21 cellular contexts compared by ENCODE assay signal in genomic region chr10:50346947-50347346, GRCh38.
DNase-seq lines count a peak whose midpoint lies in the region; ATAC-seq and TF ChIP-seq lines count a peak whose summit lies in the region.
"Had no signal": no experiment of that assay in that cellular context is flagged by ENCODE, and none has a peak within 500 bp of the region (broad histone marks: within the 10 kb centered on the region; RNA-seq: fewer than 3 reads in every experiment).

No MANE protein-coding gene starts in this region.

- peaks cover 45% of the 10 kb centered on the region for H3K79me2 ChIP-seq in osteoblast (ENCODE audit: insufficient read depth, low read length)

- peaks cover 28% of the 10 kb centered on the region for H3K4me1 Mint-ChIP-seq in activated T-helper 1 cell treated with anti-CD3 and anti-CD28 coated beads, Interleukin-12 subunit alpha, Interleukin-12 subunit beta, Interleukin-2, Interleukin-4 antibody, amounts not matched to agents 30 ng/mL and 10 ng/mL and 1 ng/mL, durations not matched to agents 14 hours and 24 hours and 36 hours (ENCODE audit: low read depth)
- H3K4me1 Mint-ChIP-seq in CD4-positive, alpha-beta memory T cell, result peaks cover 13 to 25% (median 14%) of the 10 kb centered on the region in 4 donors

- peaks cover 24% of the 10 kb centered on the region for H3K9me3 Mint-ChIP-seq in activated T-helper 1 cell treated with anti-CD3 and anti-CD28 coated beads, Interleukin-12 subunit alpha, Interleukin-12 subunit beta, Interleukin-2, Interleukin-4 antibody, amounts not matched to agents 30 ng/mL and 10 ng/mL and 1 ng/mL, durations not matched to agents 14 hours and 24 hours and 36 hours
- peaks cover 0 to 11% (median 7%) of the 10 kb centered on the region in 8 donors for H3K9me3 Mint-ChIP-seq in CD4-positive, alpha-beta memory T cell

- H3K27me3 ChIP-seq in BLaER1, result no peaks in the 10 kb centered on the region
- H3K27me3 ChIP-seq in CD4-positive, alpha-beta memory T cell (ENCODE audit: insufficient read depth, low read length), result no peaks in the 10 kb centered on the region
- H3K27me3 ChIP-seq in osteoblast (ENCODE audit: insufficient read depth, low read length), result no peaks in the 10 kb centered on the region

- no peak for TF ChIP-seq CTCF in osteoblast (IDR thresholded peaks at IDR 0.05; ENCODE audit: extremely low read depth, low read depth, low read length)

- DNase-seq in activated T-helper 1 cell treated with anti-CD3 and anti-CD28 coated beads, Interleukin-12 subunit alpha, Interleukin-12 subunit beta, Interleukin-2, Interleukin-4 antibody, amounts not matched to agents 30 ng/mL and 10 ng/mL and 1 ng/mL, durations not matched to agents 14 hours and 24 hours and 36 hours (ENCODE audit: low spot score), result no peak
- no peak for DNase-seq in CD4-positive, alpha-beta memory T cell
- DNase-seq in osteoblast (ENCODE audit: insufficient read length, low spot score, missing footprints), result no peak
- DNase-seq in DMS79 (lab: John Stamatoyannopoulos, UW), result no peak
- no peak for DNase-seq in NCI-H345 treated with DMSO at 0.1 percent for 48 hours (lab: John Stamatoyannopoulos, UW; ENCODE audit: unreplicated experiment)
- DNase-seq: activated effector memory CD4-positive, alpha-beta T cell treated with anti-CD3 and anti-CD28 coated beads, Interleukin-2, amount 50 U/mL, for 16 hours; anterior cingulate cortex; CD8-positive, alpha-beta T cell; foreskin fibroblast; left colon; mucosa of descending colon; NCI-H2107; NCI-H748 treated with DMSO at 0.1 percent for 48 hours; occipital lobe; PC-9; stimulated activated CD4-positive, alpha-beta T cell treated with anti-CD3 and anti-CD28 coated beads, Interleukin-4, amount 100 ng/mL, for 24 hours; trophoblast cell had no signal

- H4K20me1 ChIP-seq in BLaER1, result peaks cover 5% of the 10 kb centered on the region; the same call in 1 of the 2 replicates
- peaks cover 21% of the 10 kb centered on the region for H4K20me1 ChIP-seq in osteoblast (ENCODE audit: insufficient read depth, low read length)

- ATAC-seq in GM19035 (IDR thresholded peaks at IDR 0.05; ENCODE audit: unreplicated experiment) (peak; percentile 25), HG02798 (IDR thresholded peaks at IDR 0.05; ENCODE audit: poor library complexity, unreplicated experiment) (peak; percentile 28)
- ATAC-seq: CD8-positive, alpha-beta T cell; left colon; mucosa of descending colon had no signal

- H3K36me3 Mint-ChIP-seq in activated T-helper 1 cell treated with anti-CD3 and anti-CD28 coated beads, Interleukin-12 subunit alpha, Interleukin-12 subunit beta, Interleukin-2, Interleukin-4 antibody, amounts not matched to agents 30 ng/mL and 10 ng/mL and 1 ng/mL, durations not matched to agents 14 hours and 24 hours and 36 hours (ENCODE audit: low read depth), result peaks cover 33% of the 10 kb centered on the region
- H3K36me3 Mint-ChIP-seq in CD4-positive, alpha-beta memory T cell, result peaks cover 45 to 58% of the 10 kb centered on the region in 2 donors

- peak overlapping the region; percentile 72 for H3K4me2 ChIP-seq in BLaER1
- no peak overlapping the region for H3K4me2 ChIP-seq in osteoblast (ENCODE audit: insufficient read depth, low read length)
- H3K4me2 ChIP-seq: PC-9 had no signal

- H3K27ac ChIP-seq in BLaER1, result no peak overlapping the region
- no peak overlapping the region for H3K27ac ChIP-seq in CD4-positive, alpha-beta memory T cell (ENCODE audit: low read depth, low read length)
- H3K27ac ChIP-seq in osteoblast (ENCODE audit: low read depth, low read length), result no peak overlapping the region
- H3K27ac ChIP-seq: PC-9 had no signal

- H3K36me3 ChIP-seq in BLaER1 (peaks cover 37% of the 10 kb centered on the region), osteoblast (ENCODE audit: insufficient read depth, low read length) (peaks cover 18% of the 10 kb centered on the region)
- peaks cover 10% of the 10 kb centered on the region for H3K36me3 ChIP-seq in CD4-positive, alpha-beta memory T cell (ENCODE audit: insufficient read depth, low read length)
- H3K36me3 ChIP-seq: HAP-1 had no signal

- no peak overlapping the region for H2AFZ ChIP-seq in osteoblast (ENCODE audit: low read length)
- H2AFZ ChIP-seq: PC-9 had no signal

- POLR2A ChIA-PET in CD4-positive, alpha-beta memory T cell (lab: Charles Lee; ENCODE audit: partially characterized antibody), result no interaction called here

- peak overlapping the region; percentile 6 for H3K4me3 Mint-ChIP-seq in activated T-helper 1 cell treated with anti-CD3 and anti-CD28 coated beads, Interleukin-12 subunit alpha, Interleukin-12 subunit beta, Interleukin-2, Interleukin-4 antibody, amounts not matched to agents 30 ng/mL and 10 ng/mL and 1 ng/mL, durations not matched to agents 14 hours and 24 hours and 36 hours
- H3K4me3 Mint-ChIP-seq in CD4-positive, alpha-beta memory T cell, result no peak overlapping the region
- H3K4me3 Mint-ChIP-seq: CD8-positive, alpha-beta T cell had no signal

- H3K4me3 ChIP-seq in BLaER1 (no peak overlapping the region), osteoblast (ENCODE audit: insufficient read depth, low read length) (no peak overlapping the region)
- H3K4me3 ChIP-seq in CD4-positive, alpha-beta memory T cell (ENCODE audit: low read length in 2 of 2), result no peak overlapping the region
- H3K4me3 ChIP-seq: HAP-1, mucosa of descending colon, PC-9 had no signal

- peaks cover 22% of the 10 kb centered on the region for H3K4me1 ChIP-seq in BLaER1
- H3K4me1 ChIP-seq in CD4-positive, alpha-beta memory T cell (ENCODE audit: insufficient read depth, low read length), result no peaks in the 10 kb centered on the region
- no peaks in the 10 kb centered on the region for H3K4me1 ChIP-seq in osteoblast (ENCODE audit: insufficient read depth, low read length)

- no peak overlapping the region for H3K9ac ChIP-seq in BLaER1

- H3K27me3 Mint-ChIP-seq in activated T-helper 1 cell treated with anti-CD3 and anti-CD28 coated beads, Interleukin-12 subunit alpha, Interleukin-12 subunit beta, Interleukin-2, Interleukin-4 antibody, amounts not matched to agents 30 ng/mL and 10 ng/mL and 1 ng/mL, durations not matched to agents 14 hours and 24 hours and 36 hours (ENCODE audit: insufficient read depth), result no peaks in the 10 kb centered on the region
- no peaks in the 10 kb centered on the region for H3K27me3 Mint-ChIP-seq in CD4-positive, alpha-beta memory T cell

- H3K9me3 ChIP-seq in BLaER1 (peaks cover 53% of the 10 kb centered on the region), osteoblast (ENCODE audit: low read depth, low read length) (no peaks in the 10 kb centered on the region)
- peaks cover 0 to 4% of the 10 kb centered on the region in 2 donors for H3K9me3 ChIP-seq in CD4-positive, alpha-beta memory T cell (ENCODE audit: control insufficient read depth in 1 of 2, low read length in 2 of 2)
- H3K9me3 ChIP-seq: HAP-1, mucosa of descending colon had no signal

- peak overlapping the region; percentile 28 for H3K27ac Mint-ChIP-seq in activated T-helper 1 cell treated with anti-CD3 and anti-CD28 coated beads, Interleukin-12 subunit alpha, Interleukin-12 subunit beta, Interleukin-2, Interleukin-4 antibody, amounts not matched to agents 30 ng/mL and 10 ng/mL and 1 ng/mL, durations not matched to agents 14 hours and 24 hours and 36 hours
- H3K27ac Mint-ChIP-seq in CD4-positive, alpha-beta memory T cell, result no peak overlapping the region
- H3K27ac Mint-ChIP-seq: CD8-positive, alpha-beta T cell had no signal

- CTCF ChIA-PET in CD4-positive, alpha-beta memory T cell (lab: Charles Lee; ENCODE audit: partially characterized antibody), result interaction anchor here (1.1 to 1.4 kb wide), 2 partner anchors 20 to 50 kb away, joined by 3 to 4 read pairs; no protein-coding TSS in a partner anchor

- intact Hi-C loops in activated T-helper 1 cell treated with anti-CD3 and anti-CD28 coated beads, Interleukin-12 subunit alpha, Interleukin-12 subunit beta, Interleukin-2, Interleukin-4 antibody, amounts not matched to agents 30 ng/mL and 10 ng/mL and 1 ng/mL, durations not matched to agents 14 hours and 24 hours and 36 hours (cut with micrococcal nuclease), result no loop called here
- intact Hi-C loops in CD4-positive, alpha-beta memory T cell (cut with micrococcal nuclease), result no loop called here
